Comparison of ENCODE assay signal across 22 cellular contexts in the genomic region with DNA sequence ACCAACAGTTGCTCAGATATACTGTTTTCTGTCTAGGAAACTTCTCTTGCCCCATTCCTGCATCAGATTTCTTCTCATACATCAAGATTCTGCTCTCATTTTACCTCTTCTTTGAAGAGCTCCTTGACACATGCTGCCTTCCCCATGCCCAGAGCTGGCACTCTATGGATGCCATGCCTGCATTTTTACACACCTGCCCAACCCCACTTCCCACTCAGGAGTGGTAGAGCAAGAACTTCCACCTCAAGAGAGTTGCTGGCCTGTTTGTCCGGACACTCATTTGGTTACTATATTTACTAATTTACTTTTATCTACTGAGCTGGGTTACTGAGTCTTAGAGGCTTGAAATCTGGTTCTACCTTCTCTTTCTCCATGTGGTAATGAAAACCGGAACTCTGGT.
"Had no signal": no experiment of that assay in that cellular context is flagged by ENCODE, and none has a peak within 500 bp of the region (broad histone marks: within the 10 kb centered on the region; RNA-seq: fewer than 3 reads in every experiment).

No MANE protein-coding gene starts in this region.

- H3K27me3 Mint-ChIP-seq: activated CD8-positive, alpha-beta memory T cell treated with anti-CD3 and anti-CD28 coated beads, Interleukin-2, amount 10 ng/mL, durations not matched to agents 7 days and 5 days; activated naive CD4-positive, alpha-beta T cell treated with anti-CD3 and anti-CD28 coated beads, Interleukin-2, amount 50 U/mL, for 24 hours; activated T-cell treated with anti-CD3 and anti-CD28 coated beads, Interleukin-2, amount 50 U/mL, for 24 hours; brain had no signal

- H3K9me3 ChIP-seq: SJSA1 had no signal

- H3K27ac Mint-ChIP-seq: activated CD8-positive, alpha-beta memory T cell treated with anti-CD3 and anti-CD28 coated beads, Interleukin-2, amount 10 ng/mL, durations not matched to agents 7 days and 5 days; activated naive CD4-positive, alpha-beta T cell treated with anti-CD3 and anti-CD28 coated beads, Interleukin-2, amount 50 U/mL, for 24 hours; activated T-cell treated with anti-CD3 and anti-CD28 coated beads, Interleukin-2, amount 50 U/mL, for 24 hours; activated T-helper 1 cell treated with anti-CD3 and anti-CD28 coated beads, Interleukin-12 subunit alpha, Interleukin-12 subunit beta, Interleukin-2, Interleukin-4 antibody, amounts not matched to agents 30 ng/mL and 10 ng/mL and 1 ng/mL, durations not matched to agents 14 hours and 24 hours and 36 hours; brain; T-helper 1 cell treated with Interleukin-12 subunit alpha and Interleukin-12 subunit beta and Interleukin-4 antibody, amounts not matched to agents 30 μg/mL and 1 μg/mL, for 36 hours; WTC11 had no signal

- H3K27ac ChIP-seq: KMS-11, SJSA1 had no signal

- H3K4me3 ChIP-seq: SJSA1 had no signal

- H3K27me3 ChIP-seq: SJSA1 had no signal

- DNase-seq: activated CD4-positive, alpha-beta T cell treated with anti-CD3 and anti-CD28 coated beads for 48 hours; activated CD4-positive, alpha-beta T cell treated with anti-CD3 and anti-CD28 coated beads, Interleukin-2, amount 50 U/mL, for 4 hours; activated CD4-positive, CD25-positive, alpha-beta regulatory T cell treated with anti-CD3 and anti-CD28 coated beads, Interleukin-2, amount 50 U/mL, for 72 hours; activated CD8-positive, alpha-beta memory T cell treated with anti-CD3 and anti-CD28 coated beads, Interleukin-2, amount 10 ng/mL, durations not matched to agents 7 days and 5 days; activated effector memory CD4-positive, alpha-beta T cell treated with Interleukin-2 at 50 U/mL for 16 hours; activated naive CD4-positive, alpha-beta T cell; activated T-cell treated with anti-CD3 and anti-CD28 coated beads, Interleukin-2, amount 50 U/mL, for 24 hours; amygdala; NCI-H1105; NCI-H1436; NCI-H187; NCI-H2081; NCI-H510A treated with DMSO at 0.1 percent for 48 hours; SHP77; T-helper 9 cell had no signal

- H3K36me3 Mint-ChIP-seq: activated CD8-positive, alpha-beta memory T cell treated with anti-CD3 and anti-CD28 coated beads, Interleukin-2, amount 10 ng/mL, durations not matched to agents 7 days and 5 days; brain; WTC11 had no signal

- H3K4me3 Mint-ChIP-seq: activated CD8-positive, alpha-beta memory T cell treated with anti-CD3 and anti-CD28 coated beads, Interleukin-2, amount 10 ng/mL, durations not matched to agents 7 days and 5 days; activated naive CD4-positive, alpha-beta T cell treated with anti-CD3 and anti-CD28 coated beads, Interleukin-2, amount 50 U/mL, for 24 hours; activated T-cell treated with anti-CD3 and anti-CD28 coated beads, Interleukin-2, amount 50 U/mL, for 24 hours; activated T-helper 1 cell treated with anti-CD3 and anti-CD28 coated beads, Interleukin-12 subunit alpha, Interleukin-12 subunit beta, Interleukin-2, Interleukin-4 antibody, amounts not matched to agents 30 ng/mL and 10 ng/mL and 1 ng/mL, durations not matched to agents 14 hours and 24 hours and 36 hours; brain; T-helper 1 cell treated with Interleukin-12 subunit alpha and Interleukin-12 subunit beta and Interleukin-4 antibody, amounts not matched to agents 30 μg/mL and 1 μg/mL, for 36 hours; WTC11 had no signal

- H3K4me1 Mint-ChIP-seq: activated naive CD4-positive, alpha-beta T cell treated with anti-CD3 and anti-CD28 coated beads, Interleukin-2, amount 50 U/mL, for 24 hours; brain had no signal

- H3K36me3 ChIP-seq: SJSA1 had no signal

- ATAC-seq: activated CD8-positive, alpha-beta memory T cell treated with anti-CD3 and anti-CD28 coated beads, Interleukin-2, amount 10 ng/mL, durations not matched to agents 7 days and 5 days; WTC11 had no signal

- H3K9me3 Mint-ChIP-seq: activated naive CD4-positive, alpha-beta T cell treated with anti-CD3 and anti-CD28 coated beads, Interleukin-2, amount 50 U/mL, for 24 hours; activated T-cell treated with anti-CD3 and anti-CD28 coated beads, Interleukin-2, amount 50 U/mL, for 24 hours; activated T-helper 1 cell treated with anti-CD3 and anti-CD28 coated beads, Interleukin-12 subunit alpha, Interleukin-12 subunit beta, Interleukin-2, Interleukin-4 antibody, amounts not matched to agents 30 ng/mL and 10 ng/mL and 1 ng/mL, durations not matched to agents 14 hours and 24 hours and 36 hours; brain; T-helper 1 cell treated with Interleukin-12 subunit alpha and Interleukin-12 subunit beta and Interleukin-4 antibody, amounts not matched to agents 30 μg/mL and 1 μg/mL, for 36 hours; WTC11 had no signal
